ENCODE assay signal across 8 cellular contexts in the genomic region with DNA sequence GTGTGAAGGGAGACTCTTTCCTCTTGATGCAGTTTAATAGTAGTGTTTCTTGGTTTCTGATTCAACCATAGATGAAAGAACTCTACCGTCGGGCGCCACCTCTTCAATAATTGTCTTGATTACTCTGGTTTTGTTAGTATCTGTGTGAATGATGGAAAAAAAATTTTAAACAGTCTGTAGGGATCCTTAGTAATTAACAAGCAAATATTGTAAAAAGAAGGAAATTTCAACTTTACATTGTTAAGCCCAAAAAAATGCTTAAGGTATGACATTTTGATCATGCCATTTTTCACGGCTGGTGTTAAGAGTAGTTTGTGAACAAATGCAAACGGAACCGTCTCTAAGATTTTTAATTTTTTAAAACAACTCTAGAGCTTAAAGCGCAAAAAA. TPM values are rescaled to one million over a fixed set of nuclear protein-coding genes. Genes with fewer than 3 reads are reported as not detected.
DNase-seq lines count a peak whose midpoint lies in the region; ATAC-seq, FAIRE-seq and TF ChIP-seq lines count a peak whose summit lies in the region.

No MANE protein-coding gene starts in this region.

- no peak for DNase-seq in activated T-cell treated with anti-CD3 and anti-CD28 coated beads, Interleukin-2, amount 50 U/mL, for 4 hours
- no peak for DNase-seq in activated T-cell treated with anti-CD3 and anti-CD28 coated beads, Interleukin-2, amount 50 U/mL, for 1 hour
- DNase-seq in astrocyte (ENCODE audit: low read depth) (no peak), right lobe of liver (no peak), tibial nerve (ENCODE audit: low spot score in 2 of 2) (no peak), retina (no peak), occipital lobe (lab: John Stamatoyannopoulos, UW) (no peak)

- no peak for TF ChIP-seq POLR2A in right lobe of liver (IDR thresholded peaks at IDR 0.05)
- TF ChIP-seq POLR2A in tibial nerve (IDR thresholded peaks at IDR 0.05): no peak

- intact Hi-C loops in right lobe of liver (cut with DNase I): no loop called here

- no peaks in the 10 kb centered on the region for H3K27me3 ChIP-seq in astrocyte (ENCODE audit: insufficient read depth, low read length)
- no peaks in the 10 kb centered on the region for H3K27me3 ChIP-seq in right lobe of liver
- H3K27me3 ChIP-seq in tibial nerve: no peaks in the 10 kb centered on the region

- no peak overlapping the region for H2AFZ ChIP-seq in astrocyte (ENCODE audit: low read depth, low read length)

- H3K27ac Mint-ChIP-seq in astrocyte (ENCODE audit: unreplicated experiment): peak overlapping the region; percentile 28

- peaks cover 13% of the 10 kb centered on the region for H3K36me3 ChIP-seq in astrocyte (ENCODE audit: insufficient read depth, low read length)
- H3K36me3 ChIP-seq in right lobe of liver: no peaks in the 10 kb centered on the region
- peaks cover 0 to 22% (median 0%) of the 10 kb centered on the region in 3 donors for H3K36me3 ChIP-seq in tibial nerve

- H3K36me3 Mint-ChIP-seq in activated T-cell treated with anti-CD3 and anti-CD28 coated beads, Interleukin-2, amount 50 U/mL, for 4 hours (ENCODE audit: insufficient read depth): peaks cover 25% of the 10 kb centered on the region
- H3K36me3 Mint-ChIP-seq in astrocyte (ENCODE audit: low read depth, unreplicated experiment): peaks cover 5% of the 10 kb centered on the region

- H4K20me1 ChIP-seq in astrocyte (ENCODE audit: insufficient read depth, low read length): no peaks in the 10 kb centered on the region

- H3K4me1 Mint-ChIP-seq in activated T-cell treated with anti-CD3 and anti-CD28 coated beads, Interleukin-2, amount 50 U/mL, for 4 hours (ENCODE audit: low read depth): peaks cover 23% of the 10 kb centered on the region
- H3K4me1 Mint-ChIP-seq in astrocyte (ENCODE audit: low read depth, unreplicated experiment): peaks cover 13% of the 10 kb centered on the region

- H3K4me2 ChIP-seq in astrocyte (ENCODE audit: low read length): peak overlapping the region; percentile 84

- H3K9ac ChIP-seq in astrocyte (ENCODE audit: low read length): peak overlapping the region; percentile 87

- H3K9me3 Mint-ChIP-seq in activated T-cell treated with anti-CD3 and anti-CD28 coated beads, Interleukin-2, amount 50 U/mL, for 4 hours: no peaks in the 10 kb centered on the region
- H3K9me3 Mint-ChIP-seq in astrocyte (ENCODE audit: unreplicated experiment): no peaks in the 10 kb centered on the region

- no peak for ATAC-seq in activated T-cell treated with anti-CD3 and anti-CD28 coated beads, Interleukin-2, amount 50 U/mL, for 4 hours
- ATAC-seq in right lobe of liver (no peak), HG03460 (IDR thresholded peaks at IDR 0.05; ENCODE audit: unreplicated experiment) (no peak)

- FAIRE-seq in astrocyte (lab: Jason Lieb, UNC): no peak

- WGBS in right lobe of liver (ENCODE audit: insufficient coverage, low coverage, low lambda C conversion rate, missing lambda C conversion rate): 23% methylated on average over 7 of the region's 7 CpGs
- 18 to 20% methylated on average over 7 of the region's 7 CpGs for WGBS in tibial nerve, 2 donors

- peak overlapping the region; percentile 87 for H3K4me3 Mint-ChIP-seq in activated T-cell treated with anti-CD3 and anti-CD28 coated beads, Interleukin-2, amount 50 U/mL, for 4 hours
- peak overlapping the region; percentile 92 for H3K4me3 Mint-ChIP-seq in astrocyte (ENCODE audit: unreplicated experiment)

- H3K27me3 Mint-ChIP-seq in activated T-cell treated with anti-CD3 and anti-CD28 coated beads, Interleukin-2, amount 50 U/mL, for 4 hours (ENCODE audit: low read depth): peaks cover 12% of the 10 kb centered on the region
- H3K27me3 Mint-ChIP-seq in astrocyte (ENCODE audit: low read depth, unreplicated experiment): no peaks in the 10 kb centered on the region

- H3K4me1 ChIP-seq in astrocyte (ENCODE audit: insufficient read depth, low read length): peaks cover 7% of the 10 kb centered on the region
- H3K4me1 ChIP-seq in right lobe of liver: peaks cover 0 to 6% (median 0%) of the 10 kb centered on the region in 4 donors
- H3K4me1 ChIP-seq in tibial nerve: peaks cover 0 to 30% (median 10%) of the 10 kb centered on the region in 4 donors

- H3K9me3 ChIP-seq in astrocyte (ENCODE audit: insufficient read depth, low read depth, low read length) (no peaks in the 10 kb centered on the region), right lobe of liver (no peaks in the 10 kb centered on the region), tibial nerve (no peaks in the 10 kb centered on the region)

- TF ChIP-seq CTCF in astrocyte (IDR thresholded peaks at IDR 0.05; ENCODE audit: insufficient read depth, low read depth, low read length) (no peak), right lobe of liver (IDR thresholded peaks at IDR 0.05) (no peak), tibial nerve (IDR thresholded peaks at IDR 0.05) (no peak)

- H3K79me2 ChIP-seq in astrocyte (ENCODE audit: insufficient read depth, low read length): peaks cover 24% of the 10 kb centered on the region

- H3K27ac ChIP-seq in astrocyte (ENCODE audit: low read depth, low read length) (peak overlapping the region; percentile 80), right lobe of liver (peak overlapping the region; percentile 77 to 87 (median 80)), tibial nerve (peak overlapping the region; percentile 74 to 95 (median 91))

- TF ChIP-seq EP300 in tibial nerve (IDR thresholded peaks at IDR 0.05): no peak

- peak overlapping the region; percentile 83 for H3K4me3 ChIP-seq in astrocyte (ENCODE audit: insufficient read depth, low read depth, low read length)
- H3K4me3 ChIP-seq in right lobe of liver: peak overlapping the region; percentile 66 to 78 (median 74)
- H3K4me3 ChIP-seq in tibial nerve: peak overlapping the region; percentile 41 to 77 (median 66)

RNA-seq across cellular contexts. Expression of a gene that starts 4.1 kb away (rescaled TPM):
- 10 to 100 TPM; 48.7 to 50.0 (median 49.7) TPM for total RNA-seq in activated T-cell treated with anti-CD3 and anti-CD28 coated beads, Interleukin-2, amount 50 U/mL, for 4 hours
- total RNA-seq in astrocyte: 49.7 and 50.6 TPM in 2 replicates
- 10 to 100 TPM; 11.4 to 20.4 (median 17.4) TPM for total RNA-seq in right lobe of liver
- 10 to 100 TPM in 3 of 4 donors, 1 to 10 TPM in 1; 8.0 to 13.4 (median 11.3) TPM for total RNA-seq in tibial nerve
- total RNA-seq in occipital lobe: 1.9 TPM

RNA-seq across cellular contexts. Expression of a gene that starts 18.6 kb away (rescaled TPM):
- total RNA-seq in activated T-cell treated with anti-CD3 and anti-CD28 coated beads, Interleukin-2, amount 50 U/mL, for 4 hours: not detected
- not detected in 2 replicates for total RNA-seq in astrocyte
- not detected for total RNA-seq in right lobe of liver
- not detected for total RNA-seq in tibial nerve
- not detected for total RNA-seq in occipital lobe

RNA-seq across cellular contexts. Expression of a gene that starts 36.0 kb away (rescaled TPM):
- not detected for total RNA-seq in activated T-cell treated with anti-CD3 and anti-CD28 coated beads, Interleukin-2, amount 50 U/mL, for 4 hours
- not detected in 2 replicates for total RNA-seq in astrocyte
- not detected for total RNA-seq in right lobe of liver
- total RNA-seq in tibial nerve: not detected
- not detected for total RNA-seq in occipital lobe

RNA-seq across cellular contexts. Expression of a gene that starts 46.3 kb away (rescaled TPM):
- not detected for total RNA-seq in activated T-cell treated with anti-CD3 and anti-CD28 coated beads, Interleukin-2, amount 50 U/mL, for 4 hours
- total RNA-seq in astrocyte (not detected in 2 replicates), right lobe of liver (not detected), tibial nerve (not detected), occipital lobe (not detected)

RNA-seq across cellular contexts. Expression of a gene that starts 48.7 kb away (rescaled TPM):
- not detected for total RNA-seq in activated T-cell treated with anti-CD3 and anti-CD28 coated beads, Interleukin-2, amount 50 U/mL, for 4 hours
- total RNA-seq in astrocyte (not detected in 2 replicates), right lobe of liver (not detected), tibial nerve (not detected), occipital lobe (not detected)
